Comparison of ENCODE assay signal across 17 cellular contexts in the genomic region with DNA sequence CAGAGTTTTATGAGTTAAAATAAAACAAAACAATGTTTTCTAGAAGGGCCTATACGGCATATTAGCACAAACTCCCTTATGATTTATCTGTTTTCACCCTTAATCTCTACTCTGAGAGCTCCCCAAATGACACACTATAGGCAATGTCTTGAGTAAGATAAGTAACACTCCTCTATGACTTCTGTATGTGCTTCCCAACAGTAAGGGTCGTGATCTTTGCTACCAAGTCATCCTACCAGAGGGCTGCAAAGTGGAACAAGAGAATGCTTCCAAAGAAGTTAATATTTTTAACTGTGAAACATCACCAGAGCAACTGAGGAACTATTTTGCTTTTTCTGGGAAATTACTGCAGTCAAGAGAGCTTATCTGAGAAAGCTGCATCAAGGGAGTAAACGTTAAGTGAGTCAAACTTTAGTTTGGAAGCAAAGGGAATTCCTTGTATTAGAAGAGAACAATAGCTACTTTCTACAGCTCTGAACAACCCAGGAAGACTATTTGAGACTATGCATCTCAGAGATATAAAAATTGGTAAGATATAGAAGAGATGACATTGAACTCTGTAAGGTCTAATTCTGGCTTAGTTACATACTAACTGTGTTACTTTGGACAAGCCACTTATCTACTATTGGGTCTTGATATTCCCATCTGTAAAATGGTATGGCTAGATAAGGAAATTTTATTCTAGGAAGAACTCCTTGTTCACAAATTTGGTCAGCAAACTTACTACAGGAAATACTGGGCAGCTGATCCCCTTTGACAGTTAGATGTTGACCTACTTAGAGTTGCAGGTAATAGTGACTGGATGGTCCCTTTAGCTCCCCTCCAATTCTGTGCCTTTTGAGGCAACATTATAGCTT. TPM values are rescaled to one million over a fixed set of nuclear protein-coding genes. Genes with fewer than 3 reads are reported as not detected.
DNase-seq lines count a peak whose midpoint lies in the region; ATAC-seq, FAIRE-seq and TF ChIP-seq lines count a peak whose summit lies in the region.
"Had no signal": no experiment of that assay in that cellular context is flagged by ENCODE, and none has a peak within 500 bp of the region (broad histone marks: within the 10 kb centered on the region; RNA-seq: fewer than 3 reads in every experiment).

No MANE protein-coding gene starts in this region.

- TF ChIP-seq POLR2A in K562 (conservative IDR thresholded peaks at IDR 0.05), result no peak
- no peak for TF ChIP-seq POLR2A in testis (IDR thresholded peaks at IDR 0.05)
- TF ChIP-seq POLR2A in body of pancreas (IDR thresholded peaks at IDR 0.05), result no peak

- ATAC-seq in K562, result peak; percentile 77
- ATAC-seq in body of pancreas, result no peak

- in situ Hi-C loops in K562 (cut with MboI), result no loop called here

- H3K9me3 ChIP-seq in Karpas-422 (ENCODE audit: low read length), result no peaks in the 10 kb centered on the region
- H3K9me3 ChIP-seq in K562 (replicated peaks; ENCODE audit: control insufficient read depth, insufficient read depth, low read depth, low read length), result no peaks in the 10 kb centered on the region
- H3K9me3 ChIP-seq in left ventricle myocardium inferior (replicated peaks), result no peaks in the 10 kb centered on the region
- no peaks in the 10 kb centered on the region for H3K9me3 ChIP-seq in testis
- no peaks in the 10 kb centered on the region for H3K9me3 ChIP-seq in body of pancreas
- H3K9me3 ChIP-seq: Peyer's patch had no signal

- WGBS in K562 (ENCODE audit: insufficient coverage, low coverage, missing lambda C conversion rate), result 0% methylated on average over 3 of the region's 3 CpGs
- 55 to 58% methylated on average over 3 of the region's 3 CpGs for WGBS in testis, 2 donors
- WGBS in body of pancreas, 2 donors, result 57 to 58% methylated on average over 3 of the region's 3 CpGs

- H3K79me2 ChIP-seq in Karpas-422 (ENCODE audit: low read length) (no peaks in the 10 kb centered on the region), K562 (ENCODE audit: control insufficient read depth, insufficient read depth, low read length) (no peaks in the 10 kb centered on the region)

- BruUV-seq in K562 (replicated peaks; lab: Mats Ljungman, UMichigan), result no TSS peak

- H3K9ac ChIP-seq in Karpas-422 (ENCODE audit: low read length) (no peak overlapping the region), K562 (ENCODE audit: insufficient read depth in 1 of 2, low read depth in 2 of 2, low read length in 2 of 2) (no peak overlapping the region; a peak in 1 of 4 replicates)

- H2AFZ ChIP-seq in Karpas-422 (ENCODE audit: low read length) (no peak overlapping the region), K562 (ENCODE audit: low read depth, low read length) (no peak overlapping the region)

- FAIRE-seq in K562 (lab: Jason Lieb, UNC) (peak; percentile 51), D721Med (lab: Jason Lieb, UNC) (no peak)
- FAIRE-seq: H54 had no signal

- H3K27me3 ChIP-seq in Karpas-422 (ENCODE audit: low read length) (no peaks in the 10 kb centered on the region; the same call in 1 of the 2 replicates), K562 (ENCODE audit: control insufficient read depth in 2 of 2, insufficient read depth in 2 of 2, low read length in 2 of 2) (no peaks in the 10 kb centered on the region), left ventricle myocardium inferior (ENCODE audit: low read depth) (no peaks in the 10 kb centered on the region), testis (no peaks in the 10 kb centered on the region), body of pancreas (no peaks in the 10 kb centered on the region)
- H3K27me3 ChIP-seq: Peyer's patch had no signal

- H3K4me3 ChIP-seq in Karpas-422 (ENCODE audit: low read length), result no peak overlapping the region
- no peak overlapping the region for H3K4me3 ChIP-seq in K562
- no peak overlapping the region for H3K4me3 ChIP-seq in left ventricle myocardium inferior
- H3K4me3 ChIP-seq in testis, result no peak overlapping the region
- H3K4me3 ChIP-seq in body of pancreas, result no peak overlapping the region
- H3K4me3 ChIP-seq: Peyer's patch had no signal

- H3K9me2 ChIP-seq in Karpas-422 (replicated peaks; ENCODE audit: insufficient read depth, low read length), result no peaks in the 10 kb centered on the region

- intact Hi-C loops in K562 (cut with micrococcal nuclease), result loop anchor here (2.0 kb wide), 1 partner anchor 18 kb away; no protein-coding TSS in a partner anchor
- intact Hi-C loops in left ventricle myocardium inferior (cut with micrococcal nuclease), result no loop called here
- intact Hi-C loops in testis (cut with DNase I; ENCODE audit: low total_unique reads), result no loop called here
- intact Hi-C loops in body of pancreas (cut with DNase I), result no loop called here

- POLR2A ChIA-PET in K562 (lab: Yijun Ruan, JAX), result interaction anchor here (0.6 to 2.4 kb wide), 3 partner anchors 11 to 124 kb away, joined by 3 to 9 read pairs (median 3); no protein-coding TSS in a partner anchor

- TF ChIP-seq CTCF in K562 (IDR thresholded peaks at IDR 0.05 in 2 of 3, conservative IDR thresholded peaks at IDR 0.05 in 1 of 3; ENCODE audit: insufficient read depth in 2 of 3, low read depth in 1 of 3, low read length in 3 of 3), result no peak
- TF ChIP-seq CTCF in left ventricle myocardium inferior (IDR thresholded peaks at IDR 0.05; ENCODE audit: borderline replicate concordance), result no peak
- TF ChIP-seq CTCF in testis (IDR thresholded peaks at IDR 0.05), result no peak
- no peak for TF ChIP-seq CTCF in D721Med (IDR thresholded peaks at IDR 0.05; ENCODE audit: insufficient read depth, missing control alignments)
- TF ChIP-seq CTCF in body of pancreas (IDR thresholded peaks at IDR 0.05), result no peak

- no peak for TF ChIP-seq EP300 in K562 (IDR thresholded peaks at IDR 0.05; ENCODE audit: low read length)

- no peak overlapping the region for H3K4me2 ChIP-seq in Karpas-422 (ENCODE audit: low read depth, low read length, poor library complexity, severe bottlenecking)
- peak overlapping the region; percentile 20 for H3K4me2 ChIP-seq in K562 (ENCODE audit: insufficient read depth, low read length)

- H3K27ac ChIP-seq in Karpas-422 (ENCODE audit: low read length) (no peak overlapping the region), K562 (ENCODE audit: extremely low read depth, low read depth, low read length) (peak overlapping the region; percentile 20; the same call in 2 of the 3 replicates), left ventricle myocardium inferior (replicated peaks) (peak overlapping the region; percentile 70), testis (peak overlapping the region; percentile 6 to 58), body of pancreas (no peak overlapping the region)
- H3K27ac ChIP-seq: Peyer's patch had no signal

- CTCF ChIA-PET in K562 (lab: Yijun Ruan, JAX; ENCODE audit: low intra/inter-chr PET ratio), result no interaction called here

- H3K9me1 ChIP-seq in K562 (ENCODE audit: control insufficient read depth, insufficient read depth, low read length), result no peaks in the 10 kb centered on the region

- DNase-seq in Karpas-422, result peak; percentile 27
- peak in 2 of 4 experiments; percentile 39 to 70 for DNase-seq in K562 (ENCODE audit: extremely low read depth in 1 of 4, low spot score in 3 of 4)
- DNase-seq in left ventricle myocardium inferior, result no peak
- no peak for DNase-seq in testis
- DNase-seq in D721Med (ENCODE audit: insufficient read length, low spot score), result no peak
- no peak for DNase-seq in body of pancreas
- DNase-seq in DMS53 treated with DMSO at 0.1 percent for 48 hours (lab: John Stamatoyannopoulos, UW; ENCODE audit: unreplicated experiment), result no peak
- DNase-seq: ACHN, AML-193, EL, IMR-90, NCI-H1105, NCI-H1694, NCI-H510A treated with DMSO at 0.1 percent for 48 hours, Peyer's patch, SHP77 had no signal

- H3K4me1 ChIP-seq in Karpas-422 (ENCODE audit: low read length) (no peaks in the 10 kb centered on the region), K562 (replicated peaks in 1 of 2; ENCODE audit: control insufficient read depth in 2 of 2, insufficient read depth in 2 of 2, low read length in 2 of 2) (peaks cover 5 to 31% of the 10 kb centered on the region in 2 experiments; a peak in 4 of 5 replicates), left ventricle myocardium inferior (peaks cover 61% of the 10 kb centered on the region), testis (peaks cover 14% of the 10 kb centered on the region), body of pancreas (peaks cover 81% of the 10 kb centered on the region)

- H4K20me1 ChIP-seq in Karpas-422 (ENCODE audit: insufficient read depth, low read depth, low read length), result no peaks in the 10 kb centered on the region
- no peaks in the 10 kb centered on the region for H4K20me1 ChIP-seq in K562 (replicated peaks; ENCODE audit: control insufficient read depth, insufficient read depth, low read length)

- no peak; a peak in 1 of 4 replicates for TF ChIP-seq RAD21 in K562 (CRISPR knock-in tag; conservative IDR thresholded peaks at IDR 0.05 in 1 of 2, IDR thresholded peaks at IDR 0.05 in 1 of 2)

- no peaks in the 10 kb centered on the region for H3K36me3 ChIP-seq in Karpas-422 (ENCODE audit: insufficient read depth, low read length)
- H3K36me3 ChIP-seq in K562 (ENCODE audit: control insufficient read depth, insufficient read depth, low read length), result no peaks in the 10 kb centered on the region; the same call in 1 of the 3 replicates
- no peaks in the 10 kb centered on the region for H3K36me3 ChIP-seq in left ventricle myocardium inferior
- no peaks in the 10 kb centered on the region for H3K36me3 ChIP-seq in testis (ENCODE audit: low read depth, missing control alignments)
- H3K36me3 ChIP-seq in body of pancreas (replicated peaks in 1 of 2; ENCODE audit: insufficient read depth in 1 of 2, low read depth in 2 of 2), result no peaks in the 10 kb centered on the region

RNA-seq across cellular contexts. Expression of a gene that starts 43.7 kb away (rescaled TPM):
- 10.2 and 11.7 TPM in 2 replicates for total RNA-seq in Karpas-422 (2014; rRNA removed; shearing (Covaris generic); ENCODE audit: low replicate concordance)
- 2.5 and 6.3 TPM in 2 replicates for total RNA-seq in K562 (2011; cell fraction: chromatin; rRNA removed; ENCODE audit: low replicate concordance)
- 2.5 and 2.7 TPM in 2 replicates for total RNA-seq in K562 (2011; cell fraction: nucleolus; rRNA removed)
- 3.3 and 7.7 TPM in 2 replicates for total RNA-seq in K562 (2011; cell fraction: nucleoplasm; rRNA removed)
- total RNA-seq in K562 (2014; rRNA removed) (13.8 and 16.5 TPM in 2 replicates), K562 (2014; rRNA removed; fragmentation: Illumina TruSeq; extraction: Trizol) (22.4 and 24.7 TPM in 2 replicates), K562 (2015; rRNA removed; fragmentation: Illumina TruSeq; extraction: Trizol) (32.6 and 34.7 TPM in 2 replicates), K562 (2021) (14.8 and 15.7 TPM in 2 replicates), left ventricle myocardium inferior (1.6 TPM), testis (10 to 100 TPM; 24.2 to 40.9 TPM), body of pancreas (1 to 10 TPM; 3.6 to 5.9 TPM)
- polyA plus RNA-seq in K562 (2011; rRNA removed) (8.1 and 11.9 TPM in 2 replicates), K562 (2014; fragmentation: Illumina TruSeq; extraction: Trizol) (30.9 and 42.0 TPM in 2 replicates), K562 (2014; fragmentation: Nextera tagmentation; extraction: Ambion mirVana) (1 to 10 TPM; 6.2 to 6.6 TPM), K562 (2014; rRNA removed) (15.6 and 19.0 TPM in 2 replicates), testis (ENCODE audit: insufficient read depth, low read depth, low replicate concordance) (15.2 TPM)
- 5.8 and 7.1 TPM in 2 replicates for polyA plus RNA-seq in K562 (2011; cell fraction: cytosol; rRNA removed)
- polyA plus RNA-seq in K562 (2011; cell fraction: nucleus; rRNA removed), result 5.1 and 5.8 TPM in 2 replicates
- 16.1 and 24.0 TPM in 2 replicates for polyA plus RNA-seq in K562 (2012)
- polyA minus RNA-seq in K562 (2011; rRNA and poly(A)+ RNA removed), result 5.4 and 7.6 TPM in 2 replicates
- 3.1 and 4.3 TPM in 2 replicates for polyA minus RNA-seq in K562 (2011; cell fraction: cytosol; rRNA and poly(A)+ RNA removed)
- 4.7 and 5.2 TPM in 2 replicates for polyA minus RNA-seq in K562 (2011; cell fraction: nucleus; rRNA and poly(A)+ RNA removed)

Comparison
In these comparisons a context has a peak if more than half of its experiments do, and no peak if none do; other contexts are left out.
1. H3K27ac ChIP-seq: peak in K562 (single experiment), left ventricle myocardium inferior (single experiment) and testis (2 of 2); none in Karpas-422 (single experiment) and body of pancreas (0 of 4).